In the genomic region with DNA sequence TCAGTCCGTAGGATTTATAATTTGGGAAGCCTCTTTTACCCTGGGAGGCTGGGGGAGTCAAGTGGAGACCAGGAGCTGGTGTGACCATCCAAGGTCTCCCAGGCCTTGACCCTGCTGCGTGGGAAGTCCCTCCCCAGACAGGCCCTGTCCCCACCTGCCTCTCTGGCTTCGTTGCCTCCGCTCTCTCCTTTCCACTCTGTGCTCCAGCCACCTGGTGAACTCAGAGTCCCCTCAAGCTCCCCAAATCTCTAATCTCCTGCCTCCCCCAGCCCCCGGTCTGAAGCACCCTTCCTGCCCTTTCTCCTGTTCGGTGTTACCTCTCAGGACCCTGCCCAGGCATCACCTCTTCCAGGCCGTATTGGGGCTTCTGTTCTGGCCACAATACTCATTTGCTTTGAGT, we compare ENCODE assay signal across 28 cellular contexts. TPM values are rescaled to one million over a fixed set of nuclear protein-coding genes. Genes with fewer than 3 reads are reported as not detected.
"Had no signal": no experiment of that assay in that cellular context is flagged by ENCODE, and none has a peak within 500 bp of the region (broad histone marks: within the 10 kb centered on the region; RNA-seq: fewer than 3 reads in every experiment).

No MANE protein-coding gene starts in this region.

- H3K36me3 ChIP-seq: breast epithelium, esophagus squamous epithelium, left lung, lower lobe of right lung, sigmoid colon, tibial nerve had no signal

- H3K4me2 ChIP-seq: smooth muscle cell had no signal

- H3K36me3 Mint-ChIP-seq: activated naive CD4-positive, alpha-beta T cell treated with anti-CD3 and anti-CD28 coated beads, Interleukin-2, amount 10 ng/mL, durations not matched to agents 7 days and 5 days; natural killer cell treated with Interleukin-12 subunit alpha and Interleukin-12 subunit beta and Interleukin-15 and Interleukin-18, amount 100 ng/mL, for 72 hours had no signal

- ATAC-seq: activated CD8-positive, alpha-beta T cell treated with anti-CD3 and anti-CD28 coated beads for 36 hours; activated T-cell treated with anti-CD3 and anti-CD28 coated beads, Interleukin-2, amount 50 U/mL, for 72 hours; left lung; natural killer cell treated with Interleukin-12 subunit alpha and Interleukin-12 subunit beta and Interleukin-15 and Interleukin-18, amount 100 ng/mL, for 72 hours had no signal

- H3K4me3 ChIP-seq: breast epithelium, esophagus squamous epithelium, left lung, lower lobe of right lung, sigmoid colon, smooth muscle cell, tibial nerve had no signal

- DNase-seq: activated CD4-positive, alpha-beta T cell treated with anti-CD3 and anti-CD28 coated beads, Interleukin-2, amount 10 ng/mL, durations not matched to agents 7 days and 5 days; activated CD4-positive, CD25-positive, alpha-beta regulatory T cell treated with anti-CD3 and anti-CD28 coated beads, Interleukin-2, amount 50 U/mL, for 72 hours; activated CD8-positive, alpha-beta T cell treated with anti-CD3 and anti-CD28 coated beads for 36 hours; activated naive CD4-positive, alpha-beta T cell treated with anti-CD3 and anti-CD28 coated beads, Interleukin-2, amount 10 ng/mL, durations not matched to agents 7 days and 5 days; activated T-cell treated with anti-CD3 and anti-CD28 coated beads, Interleukin-2, amount 50 U/mL, for 72 hours; amniotic stem cell; central memory CD4-positive, alpha-beta T cell; effector CD4-positive, alpha-beta T cell; esophagus squamous epithelium; foreskin melanocyte; kidney glomerular epithelial cell; left lung; lower lobe of right lung; retina; sigmoid colon; stimulated activated CD4-positive, alpha-beta T cell treated with anti-CD3 and anti-CD28 coated beads, Interleukin-15, amount 100 ng/mL, for 24 hours; stimulated activated CD4-positive, alpha-beta T cell treated with anti-CD3 and anti-CD28 coated beads, Interleukin-2, amount 100 ng/mL, for 24 hours; stimulated activated naive CD4-positive, alpha-beta T cell had no signal

- H3K9me3 ChIP-seq: breast epithelium, esophagus squamous epithelium, left lung, lower lobe of right lung, sigmoid colon, tibial nerve had no signal

- H3K27ac Mint-ChIP-seq: activated CD4-positive, alpha-beta T cell treated with anti-CD3 and anti-CD28 coated beads, Interleukin-2, amount 10 ng/mL, durations not matched to agents 7 days and 5 days; activated CD8-positive, alpha-beta T cell treated with anti-CD3 and anti-CD28 coated beads for 36 hours; activated naive CD4-positive, alpha-beta T cell treated with anti-CD3 and anti-CD28 coated beads, Interleukin-2, amount 10 ng/mL, durations not matched to agents 7 days and 5 days; activated T-cell treated with anti-CD3 and anti-CD28 coated beads, Interleukin-2, amount 50 U/mL, for 72 hours; natural killer cell treated with Interleukin-12 subunit alpha and Interleukin-12 subunit beta and Interleukin-15 and Interleukin-18, amount 100 ng/mL, for 72 hours; progenitor cell of endocrine pancreas had no signal

- H3K27me3 ChIP-seq: breast epithelium, sigmoid colon, tibial nerve had no signal

- H3K9me3 Mint-ChIP-seq: activated CD4-positive, alpha-beta T cell treated with anti-CD3 and anti-CD28 coated beads, Interleukin-2, amount 10 ng/mL, durations not matched to agents 7 days and 5 days; activated CD8-positive, alpha-beta T cell treated with anti-CD3 and anti-CD28 coated beads for 36 hours; activated naive CD4-positive, alpha-beta T cell treated with anti-CD3 and anti-CD28 coated beads, Interleukin-2, amount 10 ng/mL, durations not matched to agents 7 days and 5 days; activated T-cell treated with anti-CD3 and anti-CD28 coated beads, Interleukin-2, amount 50 U/mL, for 72 hours; natural killer cell treated with Interleukin-12 subunit alpha and Interleukin-12 subunit beta and Interleukin-15 and Interleukin-18, amount 100 ng/mL, for 72 hours had no signal

- H3K4me1 Mint-ChIP-seq: activated naive CD4-positive, alpha-beta T cell treated with anti-CD3 and anti-CD28 coated beads, Interleukin-2, amount 10 ng/mL, durations not matched to agents 7 days and 5 days had no signal

- H3K27ac ChIP-seq: breast epithelium, epithelial cell of prostate, esophagus squamous epithelium, left lung, lower lobe of right lung, sigmoid colon, tibial nerve had no signal

- H3K4me3 Mint-ChIP-seq: activated CD4-positive, alpha-beta T cell treated with anti-CD3 and anti-CD28 coated beads, Interleukin-2, amount 10 ng/mL, durations not matched to agents 7 days and 5 days; activated CD8-positive, alpha-beta T cell treated with anti-CD3 and anti-CD28 coated beads for 36 hours; activated naive CD4-positive, alpha-beta T cell treated with anti-CD3 and anti-CD28 coated beads, Interleukin-2, amount 10 ng/mL, durations not matched to agents 7 days and 5 days; activated T-cell treated with anti-CD3 and anti-CD28 coated beads, Interleukin-2, amount 50 U/mL, for 72 hours; natural killer cell treated with Interleukin-12 subunit alpha and Interleukin-12 subunit beta and Interleukin-15 and Interleukin-18, amount 100 ng/mL, for 72 hours had no signal

RNA-seq across cellular contexts. Expression of gene CDCP2, which starts 27.9 kb away (rescaled TPM):
- total RNA-seq: activated CD4-positive, alpha-beta T cell treated with anti-CD3 and anti-CD28 coated beads, Interleukin-2, amount 10 ng/mL, durations not matched to agents 7 days and 5 days; activated T-cell treated with anti-CD3 and anti-CD28 coated beads, Interleukin-2, amount 50 U/mL, for 72 hours; lower lobe of right lung; myocyte; natural killer cell treated with Interleukin-12 subunit alpha and Interleukin-12 subunit beta and Interleukin-15 and Interleukin-18, amount 100 ng/mL, for 72 hours; osteoblast; progenitor cell of endocrine pancreas; sigmoid colon; smooth muscle cell; T-helper 1 cell treated with Interleukin-12 subunit alpha and Interleukin-12 subunit beta and Interleukin-4 antibody, amounts not matched to agents 30 ng/mL and 1 ng/mL, for 36 hours; temporal lobe had no signal
- polyA plus RNA-seq: smooth muscle cell had no signal
